Comparison of ENCODE assay signal across 26 cellular contexts in genomic region chr1:151833172-151833571, GRCh38. TPM values are rescaled to one million over a fixed set of nuclear protein-coding genes. Genes with fewer than 3 reads are reported as not detected.
A peak's percentile ranks its signal among the peaks of the same experiment; 100 is the strongest.
DNase-seq lines count a peak whose midpoint lies in the region; ATAC-seq, FAIRE-seq and TF ChIP-seq lines count a peak whose summit lies in the region.
"Had no signal": no experiment of that assay in that cellular context is flagged by ENCODE, and none has a peak within 500 bp of the region (broad histone marks: within the 10 kb centered on the region; RNA-seq: fewer than 3 reads in every experiment).

No MANE protein-coding gene starts in this region.

- H3K9me3 Mint-ChIP-seq in CD4-positive, alpha-beta memory T cell = peaks cover 0 to 5% (median 0%) of the 10 kb centered on the region in 8 donors
- H3K9me3 Mint-ChIP-seq: memory B cell; natural killer cell treated with Interleukin-12 subunit alpha and Interleukin-12 subunit beta and Interleukin-15 and Interleukin-18, amount 100 ng/mL, for 72 hours; stimulated activated naive CD8-positive, alpha-beta T cell treated with anti-CD3 and anti-CD28 coated beads, Interleukin-15, Interleukin-2, amounts not matched to agents 100 ng/mL and 50 ng/mL, for 24 hours had no signal

- H3K9me3 ChIP-seq in BLaER1 = no peaks in the 10 kb centered on the region
- no peaks in the 10 kb centered on the region for H3K9me3 ChIP-seq in CD4-positive, alpha-beta memory T cell (ENCODE audit: control insufficient read depth in 1 of 2, low read length in 2 of 2)
- no peaks in the 10 kb centered on the region for H3K9me3 ChIP-seq in colonic mucosa
- no peaks in the 10 kb centered on the region for H3K9me3 ChIP-seq in pancreas
- H3K9me3 ChIP-seq: esophagus muscularis mucosa had no signal

- peak overlapping the region; percentile 73 to 85 (median 78) for H3K4me3 Mint-ChIP-seq in CD4-positive, alpha-beta memory T cell
- H3K4me3 Mint-ChIP-seq: memory B cell; natural killer cell treated with Interleukin-12 subunit alpha and Interleukin-12 subunit beta and Interleukin-15 and Interleukin-18, amount 100 ng/mL, for 72 hours; stimulated activated naive CD8-positive, alpha-beta T cell treated with anti-CD3 and anti-CD28 coated beads, Interleukin-15, Interleukin-2, amounts not matched to agents 100 ng/mL and 50 ng/mL, for 24 hours had no signal

- H3K27me3 ChIP-seq in BLaER1 = peaks cover 22% of the 10 kb centered on the region
- H3K27me3 ChIP-seq in CD4-positive, alpha-beta memory T cell (ENCODE audit: insufficient read depth, low read length) = no peaks in the 10 kb centered on the region
- H3K27me3 ChIP-seq in colonic mucosa = no peaks in the 10 kb centered on the region
- H3K27me3 ChIP-seq in pancreas = no peaks in the 10 kb centered on the region

- H3K4me1 ChIP-seq in BLaER1 (peaks cover 98% of the 10 kb centered on the region), colonic mucosa (peaks cover 14% of the 10 kb centered on the region), pancreas (peaks cover 38 to 46% (median 42%) of the 10 kb centered on the region in 3 donors)
- peaks cover 98% of the 10 kb centered on the region for H3K4me1 ChIP-seq in CD4-positive, alpha-beta memory T cell (ENCODE audit: insufficient read depth, low read length)

- no peaks in the 10 kb centered on the region for H3K27me3 Mint-ChIP-seq in CD4-positive, alpha-beta memory T cell
- H3K27me3 Mint-ChIP-seq: stimulated activated naive CD8-positive, alpha-beta T cell treated with anti-CD3 and anti-CD28 coated beads, Interleukin-15, Interleukin-2, amounts not matched to agents 100 ng/mL and 50 ng/mL, for 24 hours had no signal

- H4K20me1 ChIP-seq in BLaER1 = peaks cover 12% of the 10 kb centered on the region

- H3K4me1 Mint-ChIP-seq in CD4-positive, alpha-beta memory T cell = peaks cover 65 to 98% (median 82%) of the 10 kb centered on the region in 4 donors

- peaks cover 0 to 2% of the 10 kb centered on the region in 2 donors for H3K36me3 Mint-ChIP-seq in CD4-positive, alpha-beta memory T cell
- H3K36me3 Mint-ChIP-seq: memory B cell; natural killer cell treated with Interleukin-12 subunit alpha and Interleukin-12 subunit beta and Interleukin-15 and Interleukin-18, amount 100 ng/mL, for 72 hours had no signal

- no peak for FAIRE-seq in pancreas (lab: Jason Lieb, UNC)
- FAIRE-seq: HTR-8/SVneo had no signal

- no peaks in the 10 kb centered on the region for H3K36me3 ChIP-seq in BLaER1
- H3K36me3 ChIP-seq in CD4-positive, alpha-beta memory T cell (ENCODE audit: insufficient read depth, low read length) = no peaks in the 10 kb centered on the region
- no peaks in the 10 kb centered on the region for H3K36me3 ChIP-seq in colonic mucosa
- H3K36me3 ChIP-seq in pancreas = peaks cover 0 to 4% (median under 1%) of the 10 kb centered on the region in 3 donors
- H3K36me3 ChIP-seq: cardiac muscle cell, esophagus muscularis mucosa had no signal

- POLR2A ChIA-PET in CD4-positive, alpha-beta memory T cell (lab: Charles Lee; ENCODE audit: partially characterized antibody) = interaction anchor here (0.7 to 12.4 kb wide), 3 partner anchors 15 to 59 kb away, joined by 3 to 233 read pairs (median 3); no protein-coding TSS in a partner anchor
- POLR2A ChIA-PET in HEK293T (lab: Yijun Ruan, JAX) = no interaction called here

- peak overlapping the region; percentile 82 for H3K4me2 ChIP-seq in BLaER1
- H3K4me2 ChIP-seq: smooth muscle cell had no signal

- H3K27ac ChIP-seq in BLaER1 (no peak overlapping the region), colonic mucosa (no peak overlapping the region), pancreas (peak overlapping the region; percentile 81 to 93 (median 86))
- peak overlapping the region; percentile 37 for H3K27ac ChIP-seq in CD4-positive, alpha-beta memory T cell (ENCODE audit: low read depth, low read length)
- H3K27ac ChIP-seq: cardiac muscle cell, esophagus muscularis mucosa had no signal

- no peak overlapping the region for H3K9ac ChIP-seq in BLaER1
- H3K9ac ChIP-seq in colonic mucosa (ENCODE audit: low read depth in 2 of 2, low read length in 2 of 2) = peak overlapping the region; percentile 27 to 94

- TF ChIP-seq CTCF in colonic mucosa (IDR thresholded peaks at IDR 0.05) (no peak), pancreas (IDR thresholded peaks at IDR 0.05) (no peak)

- ATAC-seq in pancreas = no peak
- no peak for ATAC-seq in HG03460 (IDR thresholded peaks at IDR 0.05; ENCODE audit: unreplicated experiment)
- ATAC-seq in HG03175 (IDR thresholded peaks at IDR 0.05; ENCODE audit: unreplicated experiment) = no peak
- ATAC-seq: natural killer cell treated with Interleukin-12 subunit alpha and Interleukin-12 subunit beta and Interleukin-15 and Interleukin-18, amount 100 ng/mL, for 72 hours; Panc1 had no signal

- CTCF ChIA-PET in CD4-positive, alpha-beta memory T cell (lab: Charles Lee; ENCODE audit: partially characterized antibody) = interaction anchor here (1.0 to 5.7 kb wide), 6 partner anchors 11 to 238 kb away, joined by 3 to 69 read pairs (median 5); partner anchors contain the start of gene TDRKH
- CTCF ChIA-PET in HEK293T (lab: Yijun Ruan, JAX) = no interaction called here

- intact Hi-C loops in CD4-positive, alpha-beta memory T cell (cut with micrococcal nuclease) = no loop called here
- intact Hi-C loops in colonic mucosa (cut with DNase I) (loop anchor here (10.0 kb wide), 2 partner anchors 138 to 238 kb away; no protein-coding TSS in a partner anchor), pancreas (cut with DNase I) (no loop called here)

- H3K4me3 ChIP-seq in BLaER1 (no peak overlapping the region), colonic mucosa (no peak overlapping the region), pancreas (peak overlapping the region in 2 of 4 donors; percentile 15 to 82)
- H3K4me3 ChIP-seq in CD4-positive, alpha-beta memory T cell (ENCODE audit: low read length in 2 of 2) = no peak overlapping the region
- H3K4me3 ChIP-seq: cardiac muscle cell, esophagus muscularis mucosa, smooth muscle cell had no signal

- H3K27ac Mint-ChIP-seq in CD4-positive, alpha-beta memory T cell = peak overlapping the region; percentile 90 to 95 (median 92)
- H3K27ac Mint-ChIP-seq: memory B cell; natural killer cell treated with Interleukin-12 subunit alpha and Interleukin-12 subunit beta and Interleukin-15 and Interleukin-18, amount 100 ng/mL, for 72 hours; stimulated activated naive CD8-positive, alpha-beta T cell treated with anti-CD3 and anti-CD28 coated beads, Interleukin-15, Interleukin-2, amounts not matched to agents 100 ng/mL and 50 ng/mL, for 24 hours had no signal

- WGBS in pancreas, 2 donors = 36 to 44% methylated on average over 6 of the region's 6 CpGs

- no peak for DNase-seq in CD4-positive, alpha-beta memory T cell
- DNase-seq in colonic mucosa = no peak
- no peak for DNase-seq in pancreas
- DNase-seq in HEK293T (ENCODE audit: extremely low spot score) = no peak
- DNase-seq in mucosa of gallbladder (ENCODE audit: low spot score) = no peak
- DNase-seq: activated CD4-positive, CD25-positive, alpha-beta regulatory T cell treated with anti-CD3 and anti-CD28 coated beads, Interleukin-2, amount 50 U/mL, for 72 hours; activated gamma-delta T cell; effector CD4-positive, alpha-beta T cell; EL; H7; stimulated activated CD4-positive, alpha-beta T cell treated with anti-CD3 and anti-CD28 coated beads, Interleukin-2, amount 100 ng/mL, for 48 hours had no signal

TF ChIP-seq in HEK293T, 16 proteins besides CTCF, POLR2A, EP300 and RAD21 (continues in another document):
- no peak for TF ChIP-seq SP1 (IDR thresholded peaks at IDR 0.05)
- no peak for TF ChIP-seq LEF1 (IDR thresholded peaks at IDR 0.05; ENCODE audit: borderline replicate concordance)
- no peak for TF ChIP-seq FOXA1 (IDR thresholded peaks at IDR 0.05)
- TF ChIP-seq NFRKB (IDR thresholded peaks at IDR 0.05) = no peak
- no peak for TF ChIP-seq FOXK2 (IDR thresholded peaks at IDR 0.05)
- TF ChIP-seq ZNF384 (IDR thresholded peaks at IDR 0.05) = no peak
- no peak for TF ChIP-seq PKNOX1 (IDR thresholded peaks at IDR 0.05)
- TF ChIP-seq BHLHE40 (IDR thresholded peaks at IDR 0.05; ENCODE audit: borderline replicate concordance) = no peak
- TF ChIP-seq ARNT (IDR thresholded peaks at IDR 0.05) = no peak
- TF ChIP-seq L3MBTL2 (conservative IDR thresholded peaks at IDR 0.05) = no peak
- TF ChIP-seq ELF4 (IDR thresholded peaks at IDR 0.05) = no peak
- no peak for TF ChIP-seq HDGF (IDR thresholded peaks at IDR 0.05; ENCODE audit: borderline replicate concordance)

RNA-seq across cellular contexts. Expression of gene RORC, which starts 1.6 kb away (rescaled TPM):
- total RNA-seq in CD4-positive, alpha-beta memory T cell = 10 to 100 TPM in 1 of 2 experiments, 1 to 10 TPM in 1; 10.0 to 11.2 TPM
- 10 to 100 TPM; 14.8 to 43.1 TPM for polyA plus RNA-seq in CD4-positive, alpha-beta memory T cell
- total RNA-seq in colonic mucosa = 10 to 100 TPM; 20.5 to 27.7 TPM
- total RNA-seq in pancreas = 10 to 100 TPM; 11.9 to 28.8 (median 23.1) TPM
- polyA plus RNA-seq in pancreas = 10 to 100 TPM; 17.1 to 36.7 TPM
- 9.5 TPM for total RNA-seq in mucosa of gallbladder
- total RNA-seq: cardiac muscle cell, posterior vena cava, smooth muscle cell had no signal
- polyA plus RNA-seq: cardiac muscle cell, smooth muscle cell had no signal

RNA-seq across cellular contexts. Expression of gene C2CD4D, which starts 6.4 kb away (rescaled TPM):
- total RNA-seq in CD4-positive, alpha-beta memory T cell = 1 to 10 TPM; 1.0 to 1.7 TPM
- 1 to 10 TPM; 1.3 to 3.4 TPM for polyA plus RNA-seq in CD4-positive, alpha-beta memory T cell
- 1 to 10 TPM in 1 of 2 donors, under 1 TPM in 1; 0.85 to 1.6 TPM for total RNA-seq in colonic mucosa
- 1 to 10 TPM in 1 of 6 donors, under 1 TPM in 5; 0.35 to 1.2 (median 0.59) TPM for total RNA-seq in pancreas
- under 1 TPM; 0.40 to 0.68 TPM for polyA plus RNA-seq in pancreas
- 1.2 TPM for total RNA-seq in mucosa of gallbladder
- total RNA-seq: cardiac muscle cell, esophagus muscularis mucosa, posterior vena cava, smooth muscle cell had no signal
- polyA plus RNA-seq: smooth muscle cell had no signal

RNA-seq across cellular contexts. Expression of gene THEM5, which starts 20.3 kb away (rescaled TPM):
- total RNA-seq in CD4-positive, alpha-beta memory T cell = not detected
- polyA plus RNA-seq in CD4-positive, alpha-beta memory T cell = under 1 TPM in 1 of 2 donors, not detected in 1; 0.40 TPM
- total RNA-seq in colonic mucosa (not detected), pancreas (under 1 TPM in 1 of 6 donors, not detected in 5; 0.17 TPM), mucosa of gallbladder (not detected)
- not detected for polyA plus RNA-seq in pancreas
- total RNA-seq: cardiac muscle cell; esophagus muscularis mucosa; H7; kidney epithelial cell; natural killer cell treated with Interleukin-12 subunit alpha and Interleukin-12 subunit beta and Interleukin-15 and Interleukin-18, amount 100 ng/mL, for 72 hours; posterior vena cava; SK-MEL-5; ureter had no signal
- polyA plus RNA-seq: cardiac muscle cell had no signal

RNA-seq across cellular contexts. Expression of gene LINGO4, which starts 28.0 kb away (rescaled TPM):
- under 1 TPM; 0.36 to 0.52 TPM for total RNA-seq in CD4-positive, alpha-beta memory T cell
- under 1 TPM in 1 of 2 donors, not detected in 1; 0.20 TPM for polyA plus RNA-seq in CD4-positive, alpha-beta memory T cell
- under 1 TPM; 0.12 to 0.13 TPM for total RNA-seq in colonic mucosa
- under 1 TPM; 0.15 to 0.52 (median 0.26) TPM for total RNA-seq in pancreas
- polyA plus RNA-seq in pancreas = under 1 TPM; 0.27 to 0.89 TPM
- 0.09 TPM for total RNA-seq in mucosa of gallbladder
- total RNA-seq: cardiac muscle cell; esophagus muscularis mucosa; kidney epithelial cell; natural killer cell treated with Interleukin-12 subunit alpha and Interleukin-12 subunit beta and Interleukin-15 and Interleukin-18, amount 100 ng/mL, for 72 hours; posterior vena cava; SK-MEL-5; smooth muscle cell had no signal
- polyA plus RNA-seq: cardiac muscle cell, smooth muscle cell had no signal

RNA-seq across cellular contexts. Expression of gene TDRKH, which starts 42.9 kb away (rescaled TPM):
- total RNA-seq in CD4-positive, alpha-beta memory T cell = 10 to 100 TPM; 29.1 to 29.3 TPM
- polyA plus RNA-seq in CD4-positive, alpha-beta memory T cell = 10 to 100 TPM; 16.6 to 18.8 TPM
- total RNA-seq in colonic mucosa (1 to 10 TPM; 6.8 to 9.1 TPM), pancreas (1 to 10 TPM; 2.6 to 7.5 (median 4.1) TPM), mucosa of gallbladder (10.6 TPM)
- 1 to 10 TPM; 2.6 to 4.2 TPM for polyA plus RNA-seq in pancreas

Comparison
In these comparisons a context has a peak if more than half of its experiments do, and no peak if none do; other contexts are left out.
1. H3K27ac ChIP-seq: peak in CD4-positive, alpha-beta memory T cell (single experiment) and pancreas (4 of 4); none in BLaER1 (single experiment) and colonic mucosa (single experiment).